ENCODE assay signal across 22 cellular contexts in genomic region chr20:53045941-53046340, GRCh38.
"Had no signal": no experiment of that assay in that cellular context is flagged by ENCODE, and none has a peak within 500 bp of the region (broad histone marks: within the 10 kb centered on the region; RNA-seq: fewer than 3 reads in every experiment).

No MANE protein-coding gene starts in this region.

- H3K36me3 ChIP-seq: gastroesophageal sphincter, neutrophil, ovary, upper lobe of left lung had no signal

- H3K27me3 ChIP-seq: neutrophil, ovary, right lobe of liver, upper lobe of left lung had no signal

- DNase-seq: activated CD4-positive, alpha-beta T cell treated with anti-CD3 and anti-CD28 coated beads for 4 hours; activated CD4-positive, alpha-beta T cell treated with anti-CD3 and anti-CD28 coated beads, Interleukin-2, amount 50 U/mL, for 4 hours; activated effector memory CD4-positive, alpha-beta T cell treated with Interleukin-2 at 50 U/mL for 16 hours; activated naive CD4-positive, alpha-beta T cell treated with Interleukin-2 at 50 U/mL for 16 hours; activated T-cell treated with anti-CD3 and anti-CD28 coated beads for 4 hours; anterior cingulate cortex; effector memory CD8-positive, alpha-beta T cell; hippocampal formation; mucosa of descending colon; ovary; right lobe of liver; stimulated activated CD4-positive, alpha-beta T cell treated with anti-CD3 and anti-CD28 coated beads, Interleukin-4, amount 100 ng/mL, for 24 hours; stimulated activated naive CD8-positive, alpha-beta T cell treated with anti-CD3 and anti-CD28 coated beads, Interleukin-15, amount 100 ng/mL, for 72 hours; substantia nigra; T-helper 9 cell; upper lobe of left lung had no signal

- ATAC-seq: effector memory CD8-positive, alpha-beta T cell; gastroesophageal sphincter; mucosa of descending colon; right lobe of liver; stimulated activated effector memory CD8-positive, alpha-beta T cell treated with anti-CD3 and anti-CD28 coated beads, Interleukin-12 subunit alpha, Interleukin-12 subunit beta, amount 100 ng/mL, for 72 hours; stimulated activated naive CD8-positive, alpha-beta T cell treated with anti-CD3 and anti-CD28 coated beads, Interleukin-15, amount 100 ng/mL, for 72 hours had no signal

- H3K4me3 ChIP-seq: coronary artery, gastroesophageal sphincter, mucosa of descending colon, ovary, right lobe of liver, skin epidermis, upper lobe of left lung had no signal

- H3K27ac ChIP-seq: coronary artery, gastroesophageal sphincter, neutrophil, ovary, right lobe of liver, skin epidermis, upper lobe of left lung, VCaP had no signal

- H3K4me1 ChIP-seq: right lobe of liver, upper lobe of left lung had no signal

- H3K9me3 ChIP-seq: gastroesophageal sphincter, mucosa of descending colon, neutrophil, ovary, right lobe of liver, upper lobe of left lung had no signal
